In the genomic region with DNA sequence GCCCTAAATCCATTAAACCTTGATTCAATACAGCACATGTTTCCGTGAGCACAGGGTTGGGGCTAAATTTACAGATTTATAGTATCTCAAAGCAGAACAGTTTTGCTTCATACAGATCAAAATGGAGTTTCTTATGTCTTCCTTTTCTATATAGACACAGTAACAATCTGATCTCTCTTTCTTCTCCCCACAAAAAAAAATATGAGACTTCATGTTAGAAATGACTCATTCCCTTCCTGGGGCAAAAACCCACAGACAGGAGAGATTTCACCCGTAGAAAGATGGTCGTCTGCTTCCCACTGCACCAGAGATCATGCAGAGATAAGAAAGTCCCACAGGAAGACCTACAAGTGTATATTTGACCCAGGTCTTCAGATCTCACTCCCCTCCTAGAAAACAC, we compare ENCODE assay signal across 18 cellular contexts. TPM values are rescaled to one million over a fixed set of nuclear protein-coding genes. Genes with fewer than 3 reads are reported as not detected.
DNase-seq lines count a peak whose midpoint lies in the region; ATAC-seq and TF ChIP-seq lines count a peak whose summit lies in the region.
"Had no signal": no experiment of that assay in that cellular context is flagged by ENCODE, and none has a peak within 500 bp of the region (broad histone marks: within the 10 kb centered on the region; RNA-seq: fewer than 3 reads in every experiment).

No MANE protein-coding gene starts in this region.

- H3K36me3 Mint-ChIP-seq in activated CD4-positive, alpha-beta T cell treated with anti-CD3 and anti-CD28 coated beads, Interleukin-2, amount 10 ng/mL, durations not matched to agents 7 days and 5 days (ENCODE audit: low read depth) = peaks cover 12% of the 10 kb centered on the region
- no peaks in the 10 kb centered on the region for H3K36me3 Mint-ChIP-seq in activated naive CD8-positive, alpha-beta T cell treated with anti-CD3 and anti-CD28 coated beads for 36 hours
- H3K36me3 Mint-ChIP-seq in natural killer cell = no peaks in the 10 kb centered on the region
- H3K36me3 Mint-ChIP-seq: WTC11 had no signal

- H3K4me3 Mint-ChIP-seq in activated CD4-positive, alpha-beta T cell treated with anti-CD3 and anti-CD28 coated beads, Interleukin-2, amount 10 ng/mL, durations not matched to agents 7 days and 5 days = no peak overlapping the region
- H3K4me3 Mint-ChIP-seq in activated naive CD8-positive, alpha-beta T cell treated with anti-CD3 and anti-CD28 coated beads for 36 hours = no peak overlapping the region
- peak overlapping the region; percentile 13 for H3K4me3 Mint-ChIP-seq in natural killer cell
- H3K4me3 Mint-ChIP-seq: stimulated activated naive CD8-positive, alpha-beta T cell treated with anti-CD3 and anti-CD28 coated beads, Interleukin-15, Interleukin-2, amounts not matched to agents 100 ng/mL and 50 ng/mL, for 24 hours; WTC11 had no signal

- peak overlapping the region; percentile 43 for H3K27ac Mint-ChIP-seq in activated CD4-positive, alpha-beta T cell treated with anti-CD3 and anti-CD28 coated beads, Interleukin-2, amount 10 ng/mL, durations not matched to agents 7 days and 5 days
- peak overlapping the region; percentile 26 for H3K27ac Mint-ChIP-seq in activated naive CD8-positive, alpha-beta T cell treated with anti-CD3 and anti-CD28 coated beads for 36 hours
- peak overlapping the region; percentile 84 to 95 for H3K27ac Mint-ChIP-seq in natural killer cell
- H3K27ac Mint-ChIP-seq: stimulated activated naive CD8-positive, alpha-beta T cell treated with anti-CD3 and anti-CD28 coated beads, Interleukin-15, Interleukin-2, amounts not matched to agents 100 ng/mL and 50 ng/mL, for 24 hours had no signal

- no peaks in the 10 kb centered on the region for H3K4me1 ChIP-seq in lower lobe of right lung
- H3K4me1 ChIP-seq: heart right ventricle, uterus had no signal

- H3K9me3 Mint-ChIP-seq in activated CD4-positive, alpha-beta T cell treated with anti-CD3 and anti-CD28 coated beads, Interleukin-2, amount 10 ng/mL, durations not matched to agents 7 days and 5 days = peaks cover 53% of the 10 kb centered on the region
- H3K9me3 Mint-ChIP-seq in activated naive CD8-positive, alpha-beta T cell treated with anti-CD3 and anti-CD28 coated beads for 36 hours = no peaks in the 10 kb centered on the region
- no peaks in the 10 kb centered on the region for H3K9me3 Mint-ChIP-seq in natural killer cell
- H3K9me3 Mint-ChIP-seq: stimulated activated naive CD8-positive, alpha-beta T cell treated with anti-CD3 and anti-CD28 coated beads, Interleukin-15, Interleukin-2, amounts not matched to agents 100 ng/mL and 50 ng/mL, for 24 hours; WTC11 had no signal

- CTCF ChIA-PET in activated CD4-positive, alpha-beta T cell treated with anti-CD3 and anti-CD28 coated beads, Interleukin-2, amount 10 ng/mL, durations not matched to agents 7 days and 5 days (lab: Charles Lee) = no interaction called here

- no peaks in the 10 kb centered on the region for H3K36me3 ChIP-seq in lower lobe of right lung
- H3K36me3 ChIP-seq: heart right ventricle, MG63, neutrophil, uterus had no signal

- H3K4me3 ChIP-seq in lower lobe of right lung = no peak overlapping the region
- H3K4me3 ChIP-seq: heart right ventricle, MG63, uterus had no signal

- no peaks in the 10 kb centered on the region for H3K27me3 Mint-ChIP-seq in activated CD4-positive, alpha-beta T cell treated with anti-CD3 and anti-CD28 coated beads, Interleukin-2, amount 10 ng/mL, durations not matched to agents 7 days and 5 days
- H3K27me3 Mint-ChIP-seq in activated naive CD8-positive, alpha-beta T cell treated with anti-CD3 and anti-CD28 coated beads for 36 hours = no peaks in the 10 kb centered on the region
- H3K27me3 Mint-ChIP-seq in natural killer cell (ENCODE audit: low read depth in 2 of 2) = no peaks in the 10 kb centered on the region
- H3K27me3 Mint-ChIP-seq: stimulated activated naive CD8-positive, alpha-beta T cell treated with anti-CD3 and anti-CD28 coated beads, Interleukin-15, Interleukin-2, amounts not matched to agents 100 ng/mL and 50 ng/mL, for 24 hours had no signal

- TF ChIP-seq CTCF in natural killer cell (IDR thresholded peaks at IDR 0.05) = no peak
- TF ChIP-seq CTCF in lower lobe of right lung (IDR thresholded peaks at IDR 0.05) = no peak

- DNase-seq in activated CD4-positive, alpha-beta T cell treated with anti-CD3 and anti-CD28 coated beads, Interleukin-2, amount 10 ng/mL, durations not matched to agents 7 days and 5 days = no peak
- no peak for DNase-seq in activated CD4-positive, alpha-beta T cell treated with anti-CD3 and anti-CD28 coated beads, Interleukin-2, amount 50 U/mL, for 48 hours
- DNase-seq in ELR (ENCODE audit: low read depth) (peak; percentile 19), natural killer cell (no peak), lower lobe of right lung (no peak), AML-193 (lab: John Stamatoyannopoulos, UW) (no peak)
- DNase-seq in activated naive CD8-positive, alpha-beta T cell treated with anti-CD3 and anti-CD28 coated beads for 36 hours = no peak
- DNase-seq: activated CD8-positive, alpha-beta memory T cell treated with anti-CD3 and anti-CD28 coated beads, Interleukin-2, amount 50 U/mL, for 4 hours; amygdala; heart right ventricle; mesenchymal stem cell; MG63; NCI-H2029; uterus had no signal

- intact Hi-C loops in natural killer cell (cut with micrococcal nuclease) = loop anchor here (10.0 kb wide), 2 partner anchors 48 to 202 kb away; no protein-coding TSS in a partner anchor
- intact Hi-C loops in lower lobe of right lung (cut with DNase I) = no loop called here

- H3K9me3 ChIP-seq in lower lobe of right lung = no peaks in the 10 kb centered on the region
- H3K9me3 ChIP-seq: heart right ventricle, MG63, neutrophil, uterus had no signal

- POLR2A ChIA-PET in activated CD4-positive, alpha-beta T cell treated with anti-CD3 and anti-CD28 coated beads, Interleukin-2, amount 10 ng/mL, durations not matched to agents 7 days and 5 days (lab: Charles Lee) = no interaction called here

- peaks cover 24% of the 10 kb centered on the region for H3K4me1 Mint-ChIP-seq in activated CD4-positive, alpha-beta T cell treated with anti-CD3 and anti-CD28 coated beads, Interleukin-2, amount 10 ng/mL, durations not matched to agents 7 days and 5 days
- H3K4me1 Mint-ChIP-seq in activated naive CD8-positive, alpha-beta T cell treated with anti-CD3 and anti-CD28 coated beads for 36 hours = peaks cover 13% of the 10 kb centered on the region
- H3K4me1 Mint-ChIP-seq in natural killer cell = peaks cover 41% of the 10 kb centered on the region in 2 donors

- ATAC-seq in natural killer cell (no peak), HG03460 (IDR thresholded peaks at IDR 0.05; ENCODE audit: unreplicated experiment) (no peak), lower lobe of right lung (no peak)
- ATAC-seq: heart right ventricle, WTC11 had no signal

- no peak overlapping the region for H3K27ac ChIP-seq in lower lobe of right lung
- H3K27ac ChIP-seq: heart right ventricle, neutrophil, uterus had no signal

- no peaks in the 10 kb centered on the region for H3K27me3 ChIP-seq in lower lobe of right lung (ENCODE audit: low read depth)
- H3K27me3 ChIP-seq: heart right ventricle, MG63, neutrophil, uterus had no signal

RNA-seq across cellular contexts. Expression of a gene that starts 7.7 kb away (rescaled TPM):
- total RNA-seq in activated CD4-positive, alpha-beta T cell treated with anti-CD3 and anti-CD28 coated beads, Interleukin-2, amount 10 ng/mL, durations not matched to agents 7 days and 5 days = 10 to 100 TPM; 30.2 to 34.9 TPM
- 10 to 100 TPM; 15.1 to 15.9 TPM for total RNA-seq in activated naive CD8-positive, alpha-beta T cell treated with anti-CD3 and anti-CD28 coated beads for 36 hours
- 10 to 100 TPM; 41.2 to 58.0 (median 44.2) TPM for total RNA-seq in natural killer cell
- total RNA-seq in lower lobe of right lung = 24.4 TPM

RNA-seq across cellular contexts. Expression of a gene that starts 44.1 kb away (rescaled TPM):
- 10 to 100 TPM; 17.5 to 20.8 TPM for total RNA-seq in activated CD4-positive, alpha-beta T cell treated with anti-CD3 and anti-CD28 coated beads, Interleukin-2, amount 10 ng/mL, durations not matched to agents 7 days and 5 days
- 10 to 100 TPM; 13.5 to 14.4 TPM for total RNA-seq in activated naive CD8-positive, alpha-beta T cell treated with anti-CD3 and anti-CD28 coated beads for 36 hours
- total RNA-seq in natural killer cell (100 to 1,000 TPM in 1 of 3 donors, 10 to 100 TPM in 2; 28.8 to 157 (median 73.1) TPM), lower lobe of right lung (14.9 TPM)

Comparison
In these comparisons a context has a peak if more than half of its experiments do, and no peak if none do; other contexts are left out.
1. H3K27ac Mint-ChIP-seq: peak in every context shown above with its lines; median percentile 90 in natural killer cell; 43 in activated CD4-positive, alpha-beta T cell treated with anti-CD3 and anti-CD28 coated beads, Interleukin-2, amount 10 ng/mL, durations not matched to agents 7 days and 5 days; 26 in activated naive CD8-positive, alpha-beta T cell treated with anti-CD3 and anti-CD28 coated beads for 36 hours.